10 cellular contexts compared by ENCODE assay signal in genomic region chr5:159510282-159510681, GRCh38.
DNase-seq lines count a peak whose midpoint lies in the region; ATAC-seq, FAIRE-seq and TF ChIP-seq lines count a peak whose summit lies in the region.
"Had no signal": no experiment of that assay in that cellular context is flagged by ENCODE, and none has a peak within 500 bp of the region (broad histone marks: within the 10 kb centered on the region; RNA-seq: fewer than 3 reads in every experiment).

No MANE protein-coding gene starts in this region.

- no peak overlapping the region for H3K18ac ChIP-seq in trophoblast cell (ENCODE audit: low read length)

- H3K79me2 ChIP-seq in trophoblast cell (ENCODE audit: control insufficient read depth, insufficient read depth, low read length, poor library complexity): no peaks in the 10 kb centered on the region

- H2BK120ac ChIP-seq in trophoblast cell (ENCODE audit: insufficient read depth, low read length, poor library complexity): no peak overlapping the region

- TF ChIP-seq CTCF in heart left ventricle (IDR thresholded peaks at IDR 0.05): peak in 3 of 12 donors; percentile 23 to 34 (median 24)

- H3K27me3 ChIP-seq in heart left ventricle: no peaks in the 10 kb centered on the region
- H3K27me3 ChIP-seq in trophoblast cell (ENCODE audit: insufficient read depth, low read length): no peaks in the 10 kb centered on the region

- intact Hi-C loops in heart left ventricle (cut with DNase I): loop anchor here in 9 of 10 donors (2.0 to 10.0 kb wide), 11 partner anchors 59 to 475 kb away; partner anchors contain the start of gene ADRA1B (in 2 of the 9)

- no peak overlapping the region for H3K4ac ChIP-seq in trophoblast cell (ENCODE audit: low read depth, low read length)

- no peak overlapping the region for H4K8ac ChIP-seq in trophoblast cell (ENCODE audit: low read depth, low read length)

- peaks cover 10% of the 10 kb centered on the region for H3K79me1 ChIP-seq in trophoblast cell (ENCODE audit: low read length)

- peak overlapping the region; percentile 67 for H4K91ac ChIP-seq in trophoblast cell (ENCODE audit: low read depth, low read length)

- no peak overlapping the region for H3K14ac ChIP-seq in trophoblast cell (ENCODE audit: low read length)

- H4K12ac ChIP-seq in trophoblast cell (ENCODE audit: low read depth, low read length): no peak overlapping the region

- no peak overlapping the region for H3K4me2 ChIP-seq in trophoblast cell (ENCODE audit: low read length)

- H3K9ac ChIP-seq in trophoblast cell (ENCODE audit: low read length): no peak overlapping the region

- no peak overlapping the region for H3K4me3 ChIP-seq in heart left ventricle
- H3K4me3 ChIP-seq in trophoblast cell (ENCODE audit: low read depth, low read length): no peak overlapping the region

- H3K27ac ChIP-seq in heart left ventricle (peak overlapping the region; percentile 54 to 90 (median 80)), trophoblast cell (ENCODE audit: low read depth, low read length) (peak overlapping the region; percentile 53)
- H3K27ac ChIP-seq: VCaP had no signal

- H2AFZ ChIP-seq in trophoblast cell (ENCODE audit: insufficient read depth, low read length, poor library complexity): peak overlapping the region; percentile 43

- H3K36me3 ChIP-seq in heart left ventricle: no peaks in the 10 kb centered on the region
- H3K36me3 ChIP-seq in trophoblast cell (ENCODE audit: control insufficient read depth in 1 of 2, insufficient read depth in 2 of 2, low read length in 2 of 2): no peaks in the 10 kb centered on the region

- FAIRE-seq in frontal cortex (lab: Jason Lieb, UNC): no peak

- DNase-seq in EH (ENCODE audit: low read depth) (peak; percentile 98), T1000 (lab: John Stamatoyannopoulos, UW) (peak; percentile 64), heart left ventricle (peak; percentile 79 to 91 (median 86)), trophoblast cell (peak; percentile 16 to 29), frontal cortex (ENCODE audit: low spot score in 2 of 2) (no peak), germinal center (ENCODE audit: low spot score) (no peak)
- no peak for DNase-seq in stimulated activated CD4-positive, alpha-beta T cell treated with anti-CD3 and anti-CD28 coated beads, Interleukin-2, amount 100 ng/mL, for 24 hours
- DNase-seq: central memory CD4-positive, alpha-beta T cell had no signal

- H2AK5ac ChIP-seq in trophoblast cell (ENCODE audit: low read length): no peak overlapping the region

- H2BK5ac ChIP-seq in trophoblast cell (ENCODE audit: low read depth, low read length, poor library complexity): peak overlapping the region; percentile 12

- peak; percentile 94 to 97 (median 96) for ATAC-seq in heart left ventricle
- no peak for ATAC-seq in HG03045 (IDR thresholded peaks at IDR 0.05; ENCODE audit: unreplicated experiment)

- H2BK12ac ChIP-seq in trophoblast cell (ENCODE audit: low read length): peak overlapping the region; percentile 56

- TF ChIP-seq POLR2A in heart left ventricle (IDR thresholded peaks at IDR 0.05): peak in 1 of 2 donors; percentile 47

- no peaks in the 10 kb centered on the region for H3K9me3 ChIP-seq in heart left ventricle
- H3K9me3 ChIP-seq in trophoblast cell (ENCODE audit: insufficient read depth, low read depth, low read length): no peaks in the 10 kb centered on the region

- H3K4me1 ChIP-seq in heart left ventricle: peaks cover 0 to 33% (median 14%) of the 10 kb centered on the region in 12 donors
- H3K4me1 ChIP-seq in trophoblast cell (ENCODE audit: control insufficient read depth in 1 of 2, insufficient read depth in 2 of 2, low read length in 2 of 2): peaks cover 16% of the 10 kb centered on the region in 2 experiments

- no peak overlapping the region for H3K23ac ChIP-seq in trophoblast cell (ENCODE audit: low read length)

- 25 to 37% (median 29%) methylated on average over 1 to 3 of the region's 3 CpGs for WGBS in heart left ventricle, 4 donors
- no CpG with 5 or more reads among the region's 3 CpGs for WGBS in trophoblast cell (ENCODE audit: extremely low coverage, insufficient coverage, insufficient read length)

Comparison
In these comparisons a context has a peak if more than half of its experiments do, and no peak if none do; other contexts are left out.
1. DNase-seq: peak in EH (single experiment), T1000 (single experiment), heart left ventricle (5 of 5) and trophoblast cell (2 of 2); none in stimulated activated CD4-positive, alpha-beta T cell treated with anti-CD3 and anti-CD28 coated beads, Interleukin-2, amount 100 ng/mL, for 24 hours (0 of 2), frontal cortex (0 of 2) and germinal center (single experiment).